In genomic region chr17:30920683-30921543, GRCh38 we compare ENCODE assay signal across 10 cellular contexts. TPM values are rescaled to one million over a fixed set of nuclear protein-coding genes. Genes with fewer than 3 reads are reported as not detected.
DNase-seq lines count a peak whose midpoint lies in the region; ATAC-seq and TF ChIP-seq lines count a peak whose summit lies in the region.
"Had no signal": no experiment of that assay in that cellular context is flagged by ENCODE, and none has a peak within 500 bp of the region (broad histone marks: within the 10 kb centered on the region; RNA-seq: fewer than 3 reads in every experiment).

No MANE protein-coding gene starts in this region.

- H3K4me1 Mint-ChIP-seq in H9 (peaks cover 20 to 22% of the 10 kb centered on the region in 2 experiments), progenitor cell of endocrine pancreas (ENCODE audit: low read depth) (peaks cover 8% of the 10 kb centered on the region)

- H2BK20ac ChIP-seq in H9 (ENCODE audit: low read depth, low read length, poor library complexity, severe bottlenecking) = no peak overlapping the region

- H3K36me3 Mint-ChIP-seq in H9 (ENCODE audit: insufficient read depth in 1 of 3, low read depth in 3 of 3) (no peaks in the 10 kb centered on the region; a peak in 1 of 7 replicates), progenitor cell of endocrine pancreas (ENCODE audit: insufficient read depth) (no peaks in the 10 kb centered on the region)

- no peak overlapping the region for H3K27ac ChIP-seq in H9 (ENCODE audit: insufficient read length, low read depth, low read length)

- WGBS in H9 (ENCODE audit: extremely low coverage, insufficient read length, low lambda C conversion rate) = no CpG with 5 or more reads among the region's 11 CpGs

- no peak overlapping the region for H3K14ac ChIP-seq in H9 (ENCODE audit: insufficient read depth, low read length)

- no peaks in the 10 kb centered on the region for H4K20me1 ChIP-seq in H9 (ENCODE audit: control insufficient read depth, insufficient read depth, insufficient read length)

- no peak overlapping the region for H2BK12ac ChIP-seq in H9 (ENCODE audit: insufficient read length, low read depth, low read length)

- no peak overlapping the region for H2BK15ac ChIP-seq in H9 (ENCODE audit: low read depth, low read length)

- no peak overlapping the region for H3K9ac ChIP-seq in H9 (ENCODE audit: extremely low read depth, insufficient read length, low read length)

- H3K27me3 Mint-ChIP-seq in H9 (ENCODE audit: low read depth) = peaks cover 71% of the 10 kb centered on the region
- H3K27me3 Mint-ChIP-seq in progenitor cell of endocrine pancreas = peaks cover 57% of the 10 kb centered on the region

- H3K4me1 ChIP-seq in H9 (ENCODE audit: insufficient read depth, low read length) = peaks cover 2% of the 10 kb centered on the region; the same call in 1 of the 2 replicates

- H3K9me3 Mint-ChIP-seq in H9 (0 out of 5 replicates have a peak, but pooled peaks cover 0 to 2% of the 10 kb centered on the region in 2 experiments), progenitor cell of endocrine pancreas (ENCODE audit: low read depth) (no peaks in the 10 kb centered on the region)

- ATAC-seq in esophagus mucosa (peak; percentile 73), SK-N-SH treated with all-trans-retinoic acid at 6 μM for 48 hours (no peak)

- H4K8ac ChIP-seq in H9 (replicated peaks; ENCODE audit: insufficient read length, low read depth, low read length) = no peak overlapping the region

- H3K79me2 ChIP-seq in H9 (ENCODE audit: insufficient read depth, low read length) = no peaks in the 10 kb centered on the region

- no peaks in the 10 kb centered on the region for H3K79me1 ChIP-seq in H9 (ENCODE audit: insufficient read depth, low read depth, low read length, poor library complexity, severe bottlenecking)

- no peak overlapping the region for H2BK120ac ChIP-seq in H9 (ENCODE audit: low read depth, low read length, poor library complexity, severe bottlenecking)

- no peak overlapping the region for H3K56ac ChIP-seq in H9 (ENCODE audit: insufficient read length, low read depth, low read length)

- no peak overlapping the region for H2AFZ ChIP-seq in H9 (ENCODE audit: low read length)

- no peak overlapping the region for H4K5ac ChIP-seq in H9 (ENCODE audit: insufficient read length, low read depth, low read length)

- H3K27ac Mint-ChIP-seq in H9 = no peak overlapping the region
- H3K27ac Mint-ChIP-seq in progenitor cell of endocrine pancreas = peak overlapping the region; percentile 35

- H3K4ac ChIP-seq in H9 (ENCODE audit: low read depth, low read length) = no peak overlapping the region

- H2AK5ac ChIP-seq in H9 (ENCODE audit: insufficient read length, low read length) = no peak overlapping the region

- peak overlapping the region; percentile 66 to 85 for H3K4me3 Mint-ChIP-seq in H9
- H3K4me3 Mint-ChIP-seq in progenitor cell of endocrine pancreas (ENCODE audit: low read depth) = peak overlapping the region; percentile 66

- H3T11ph ChIP-seq in H9 (ENCODE audit: low read length) = no peak overlapping the region

- peaks cover 10% of the 10 kb centered on the region for H3K23me2 ChIP-seq in H9 (ENCODE audit: insufficient read length, low read depth, low read length, poor library complexity, severe bottlenecking)

- no peak overlapping the region for H2BK5ac ChIP-seq in H9 (ENCODE audit: insufficient read length, low read length)

- no peak overlapping the region for H3K23ac ChIP-seq in H9 (ENCODE audit: insufficient read length, low read depth, low read length)

- H3K4me2 ChIP-seq in H9 (ENCODE audit: insufficient read depth, insufficient read length, low read length) = peak overlapping the region; percentile 84

- H3K18ac ChIP-seq in H9 (ENCODE audit: insufficient read length, low read depth, low read length) = no peak overlapping the region

- TF ChIP-seq CTCF in H9 (conservative IDR thresholded peaks at IDR 0.05) = no peak
- no peak for TF ChIP-seq CTCF in progenitor cell of endocrine pancreas (IDR thresholded peaks at IDR 0.05; ENCODE audit: unreplicated experiment)

- DNase-seq in H9 (no peak), RPMI8226 (peak; percentile 56), progenitor cell of endocrine pancreas (ENCODE audit: low spot score, unreplicated experiment) (no peak), NCI-H524 (lab: John Stamatoyannopoulos, UW) (no peak), amygdala (lab: John Stamatoyannopoulos, UW) (no peak)
- DNase-seq: activated CD4-positive, CD25-positive, alpha-beta regulatory T cell; cerebellar nuclear complex had no signal

- peaks cover 21% of the 10 kb centered on the region; the same call in 1 of the 2 replicates for H3K27me3 ChIP-seq in H9 (ENCODE audit: insufficient read depth, low read length)

- no peak overlapping the region for H4K91ac ChIP-seq in H9 (ENCODE audit: insufficient read length, low read depth, low read length)

- no peaks in the 10 kb centered on the region for H3K9me3 ChIP-seq in H9 (ENCODE audit: control insufficient read depth, low read depth, low read length)

TF ChIP-seq in SK-N-SH treated with all-trans-retinoic acid at 6 μM for 48 hours, 23 proteins besides CTCF, POLR2A, EP300 and RAD21:
- no peak for TF ChIP-seq ZC3H10 (CRISPR knock-in tag; IDR thresholded peaks at IDR 0.05)
- no peak for TF ChIP-seq CSRNP3 (CRISPR knock-in tag; IDR thresholded peaks at IDR 0.05)
- no peak for TF ChIP-seq ZNF70 (CRISPR knock-in tag; IDR thresholded peaks at IDR 0.05)

RNA-seq across cellular contexts. Expression of gene ADAP2, which starts 0.8 kb away (rescaled TPM):
- total RNA-seq in H9 (2021) (1.2 and 1.6 TPM in 2 replicates), esophagus mucosa (6.3 TPM), progenitor cell of endocrine pancreas (1.2 and 2.3 TPM in 2 replicates)
- total RNA-seq: HT1080 had no signal

RNA-seq across cellular contexts. Expression of gene TEFM, which starts 14.9 kb away (rescaled TPM):
- total RNA-seq in H9 (2021) (11.7 and 15.7 TPM in 2 replicates), esophagus mucosa (8.4 TPM), progenitor cell of endocrine pancreas (17.3 and 17.7 TPM in 2 replicates)

RNA-seq across cellular contexts. Expression of gene RNF135, which starts 49.9 kb away (rescaled TPM):
- total RNA-seq in H9 (2021) = 8.0 TPM in 2 replicates
- 23.7 TPM for total RNA-seq in esophagus mucosa
- 5.6 and 6.9 TPM in 2 replicates for total RNA-seq in progenitor cell of endocrine pancreas
